12 cellular contexts compared by ENCODE assay signal in the genomic region with DNA sequence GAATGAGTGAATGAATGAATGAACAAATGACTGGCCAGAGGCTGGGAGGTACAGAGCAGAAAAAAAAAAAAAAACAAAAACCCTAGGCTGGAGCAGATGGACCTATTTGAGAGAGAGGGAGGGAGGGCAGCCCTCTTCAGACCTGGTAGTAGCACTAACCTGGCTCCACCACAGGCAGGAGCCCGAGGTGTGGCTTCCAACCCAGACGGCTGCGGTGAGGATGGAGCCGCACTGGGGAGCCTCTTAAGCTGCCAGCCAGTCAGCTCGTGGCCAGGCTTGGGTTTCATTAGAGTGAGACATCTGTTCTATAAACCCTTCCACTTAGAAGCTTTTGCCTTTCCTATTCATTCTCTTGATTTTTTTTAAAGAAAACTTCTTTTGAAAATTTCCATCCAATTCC. TPM values are rescaled to one million over a fixed set of nuclear protein-coding genes. Genes with fewer than 3 reads are reported as not detected.
DNase-seq lines count a peak whose midpoint lies in the region; ATAC-seq and TF ChIP-seq lines count a peak whose summit lies in the region.
"Had no signal": no experiment of that assay in that cellular context is flagged by ENCODE, and none has a peak within 500 bp of the region (broad histone marks: within the 10 kb centered on the region; RNA-seq: fewer than 3 reads in every experiment).

No MANE protein-coding gene starts in this region.

- CTCF ChIA-PET in Panc1 (lab: Charles Lee), result interaction anchor here (0.8 kb wide), 1 partner anchor 105 kb away, joined by 3 read pairs; no protein-coding TSS in a partner anchor

- no peak overlapping the region for H3K27ac ChIP-seq in Panc1 (ENCODE audit: low read length)
- no peak overlapping the region for H3K27ac ChIP-seq in foreskin keratinocyte
- H3K27ac ChIP-seq in coronary artery, result peak overlapping the region in 1 of 2 donors; percentile 47
- H3K27ac ChIP-seq: gastroesophageal sphincter had no signal

- no peaks in the 10 kb centered on the region for H3K36me3 ChIP-seq in Panc1 (ENCODE audit: control insufficient read depth, insufficient read depth, low read length)
- H3K36me3 ChIP-seq: gastroesophageal sphincter had no signal

- H3K9me3 ChIP-seq in Panc1 (ENCODE audit: control insufficient read depth, insufficient read depth, low read depth, low read length), result no peaks in the 10 kb centered on the region
- H3K9me3 ChIP-seq: gastroesophageal sphincter had no signal

- H3K27me3 ChIP-seq in Panc1 (ENCODE audit: control insufficient read depth, insufficient read depth, low read length) (peaks cover 21% of the 10 kb centered on the region), foreskin keratinocyte (peaks cover 44% of the 10 kb centered on the region)

- no peak for TF ChIP-seq EP300 in Ishikawa (IDR thresholded peaks at IDR 0.05; ENCODE audit: borderline replicate concordance)

- POLR2A ChIA-PET in Panc1 (lab: Charles Lee), result no interaction called here

- intact Hi-C loops in Panc1 (cut with micrococcal nuclease; ENCODE audit: unreplicated experiment), result no loop called here

- BruUV-seq in Panc1 (replicated peaks; lab: Mats Ljungman, UMichigan), result no TSS peak

- no peaks in the 10 kb centered on the region for H3K4me1 ChIP-seq in Panc1 (ENCODE audit: control insufficient read depth, insufficient read depth, low read length)
- no peaks in the 10 kb centered on the region for H3K4me1 ChIP-seq in foreskin keratinocyte

- H3K4me3 ChIP-seq in Panc1 (ENCODE audit: low read depth in 2 of 2, low read length in 2 of 2), result no peak overlapping the region
- no peak overlapping the region for H3K4me3 ChIP-seq in coronary artery
- H3K4me3 ChIP-seq: gastroesophageal sphincter had no signal

- in situ Hi-C loops in Panc1 (cut with HindIII; ENCODE audit: low pct_unique_long_range_greater_than_20kb, low sequenced_read_pairs), result loop anchor here (25.0 kb wide), 1 partner anchor 102 kb away; no protein-coding TSS in a partner anchor

- TF ChIP-seq CTCF in Panc1 (IDR thresholded peaks at IDR 0.05), result peak; percentile 46
- peak; percentile 70 for TF ChIP-seq CTCF in foreskin keratinocyte (conservative IDR thresholded peaks at IDR 0.05)
- no peak for TF ChIP-seq CTCF in coronary artery (IDR thresholded peaks at IDR 0.05)

- ATAC-seq in Panc1 (peak; percentile 75), foreskin keratinocyte (peak; percentile 70), GM19035 (IDR thresholded peaks at IDR 0.05; ENCODE audit: unreplicated experiment) (no peak), GM19023 (IDR thresholded peaks at IDR 0.05; ENCODE audit: unreplicated experiment) (no peak)
- ATAC-seq: gastroesophageal sphincter had no signal

- DNase-seq in AG20443 (ENCODE audit: low spot score) (peak; percentile 48), Panc1 (ENCODE audit: low read depth, low spot score) (no peak), foreskin keratinocyte (peak in 1 of 2 donors; percentile 47), coronary artery (ENCODE audit: low spot score) (no peak), HuH-7 (ENCODE audit: low spot score) (no peak)
- DNase-seq: activated naive CD4-positive, alpha-beta T cell treated with anti-CD3 and anti-CD28 coated beads for 36 hours; DND-41 had no signal

- TF ChIP-seq RAD21 in Ishikawa (IDR thresholded peaks at IDR 0.05; ENCODE audit: low read depth), result peak; percentile 38; the same call in 1 of the 2 replicates

TF ChIP-seq in Ishikawa, 13 proteins besides CTCF, POLR2A, EP300 and RAD21:
- TF ChIP-seq EGR1 (IDR thresholded peaks at IDR 0.05) (no peak), TCF12 (IDR thresholded peaks at IDR 0.05; ENCODE audit: low read depth) (no peak), TEAD4 (IDR thresholded peaks at IDR 0.05) (no peak), FOXM1 (IDR thresholded peaks at IDR 0.05; ENCODE audit: borderline replicate concordance, low read depth) (no peak)
- TF ChIP-seq, protein P1, sequence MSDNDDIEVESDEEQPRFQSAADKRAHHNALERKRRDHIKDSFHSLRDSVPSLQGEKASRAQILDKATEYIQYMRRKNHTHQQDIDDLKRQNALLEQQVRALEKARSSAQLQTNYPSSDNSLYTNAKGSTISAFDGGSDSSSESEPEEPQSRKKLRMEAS (IDR thresholded peaks at IDR 0.05), result no peak
- TF ChIP-seq, protein P2, sequence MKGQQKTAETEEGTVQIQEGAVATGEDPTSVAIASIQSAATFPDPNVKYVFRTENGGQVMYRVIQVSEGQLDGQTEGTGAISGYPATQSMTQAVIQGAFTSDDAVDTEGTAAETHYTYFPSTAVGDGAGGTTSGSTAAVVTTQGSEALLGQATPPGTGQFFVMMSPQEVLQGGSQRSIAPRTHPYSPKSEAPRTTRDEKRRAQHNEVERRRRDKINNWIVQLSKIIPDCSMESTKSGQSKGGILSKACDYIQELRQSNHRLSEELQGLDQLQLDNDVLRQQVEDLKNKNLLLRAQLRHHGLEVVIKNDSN (IDR thresholded peaks at IDR 0.05), result no peak

RNA-seq across cellular contexts. Expression of a gene that starts 16.8 kb away (rescaled TPM):
- total RNA-seq in Panc1 (2021; ENCODE audit: unreplicated experiment) (0.08 TPM), foreskin keratinocyte (0.21 and 0.78 TPM in 2 replicates)
- polyA plus RNA-seq in Panc1 (2012; ENCODE audit: insufficient read length), result 0.23 TPM
- 0.31 and 0.39 TPM in 2 replicates for polyA plus RNA-seq in foreskin keratinocyte
- total RNA-seq: T-helper 1 cell treated with Interleukin-12 subunit alpha and Interleukin-12 subunit beta and Interleukin-4 antibody, amounts not matched to agents 30 ng/mL and 1 ng/mL, for 36 hours had no signal

RNA-seq across cellular contexts. Expression of a gene that starts 50.0 kb away (rescaled TPM):
- total RNA-seq in Panc1 (2021; ENCODE audit: unreplicated experiment) (0.33 TPM), foreskin keratinocyte (not detected in 2 replicates)
- not detected for polyA plus RNA-seq in Panc1 (2012; ENCODE audit: insufficient read length)
- polyA plus RNA-seq in foreskin keratinocyte, result not detected in 2 replicates

Comparison
In these comparisons a context has a peak if more than half of its experiments do, and no peak if none do; other contexts are left out.
1. ATAC-seq: peak in Panc1 (single experiment) and foreskin keratinocyte (single experiment); none in GM19035 (single experiment) and GM19023 (single experiment).